20 cellular contexts compared by ENCODE assay signal in the genomic region with DNA sequence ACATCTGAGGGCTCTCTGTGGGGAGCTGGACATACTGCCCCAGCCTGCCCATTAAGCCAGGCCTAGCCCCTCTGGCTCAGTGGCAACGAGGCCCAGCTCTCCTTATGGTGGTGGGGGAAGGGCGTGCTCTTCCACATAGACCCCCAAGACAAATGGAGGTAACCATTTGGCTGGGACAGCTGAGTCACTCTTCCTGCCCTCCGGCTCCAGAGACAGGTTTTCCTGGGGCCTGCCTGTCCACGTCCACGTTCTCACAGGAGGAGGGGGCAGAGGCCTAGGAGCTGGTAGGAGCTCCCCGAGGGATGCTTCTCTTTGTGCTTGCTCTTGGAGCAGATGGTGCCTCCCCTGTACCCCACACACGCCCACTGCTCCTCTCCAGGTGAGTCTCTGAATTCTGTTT. TPM values are rescaled to one million over a fixed set of nuclear protein-coding genes. Genes with fewer than 3 reads are reported as not detected.
A peak's percentile ranks its signal among the peaks of the same experiment; 100 is the strongest.
DNase-seq lines count a peak whose midpoint lies in the region; ATAC-seq, FAIRE-seq and TF ChIP-seq lines count a peak whose summit lies in the region.
"Had no signal": no experiment of that assay in that cellular context is flagged by ENCODE, and none has a peak within 500 bp of the region (broad histone marks: within the 10 kb centered on the region; RNA-seq: fewer than 3 reads in every experiment).

No MANE protein-coding gene starts in this region.

- no peaks in the 10 kb centered on the region for H3K23me2 ChIP-seq in H9 (ENCODE audit: insufficient read length, low read depth, low read length, poor library complexity, severe bottlenecking)

- H4K5ac ChIP-seq in H9 (ENCODE audit: insufficient read length, low read depth, low read length) = no peak overlapping the region

- no peaks in the 10 kb centered on the region for H3K36me3 ChIP-seq in bronchial epithelial cell (ENCODE audit: control insufficient read depth, insufficient read depth, low read length)
- peaks cover 8% of the 10 kb centered on the region for H3K36me3 ChIP-seq in muscle layer of colon (ENCODE audit: insufficient read depth, low read length)
- peaks cover 0 to 59% (median 35%) of the 10 kb centered on the region in 4 donors for H3K36me3 ChIP-seq in stomach
- H3K36me3 ChIP-seq in suprapubic skin = no peaks in the 10 kb centered on the region
- no peaks in the 10 kb centered on the region for H3K36me3 ChIP-seq in thyroid gland

- intact Hi-C loops in stomach (cut with DNase I; ENCODE audit: low total_unique reads) = no loop called here
- intact Hi-C loops in thyroid gland (cut with DNase I) = no loop called here

- H3K4me3 ChIP-seq in bronchial epithelial cell (ENCODE audit: low read depth, low read length) (no peak overlapping the region), muscle layer of colon (ENCODE audit: low read depth in 1 of 2, low read length in 2 of 2) (no peak overlapping the region), stomach (no peak overlapping the region), suprapubic skin (no peak overlapping the region), thyroid gland (replicated peaks in 1 of 3) (no peak overlapping the region)
- H3K4me3 ChIP-seq: GM12878, Peyer's patch had no signal

- CTCF ChIA-PET in activated CD4-positive, alpha-beta memory T cell treated with anti-CD3 and anti-CD28 coated beads, Interleukin-2, amount 10 ng/mL, durations not matched to agents 7 days and 5 days (lab: Charles Lee) = interaction anchor here (0.7 to 1.3 kb wide), 2 partner anchors 76 to 152 kb away, joined by 3 read pairs; no protein-coding TSS in a partner anchor

- TF ChIP-seq CTCF in H9 (conservative IDR thresholded peaks at IDR 0.05) = no peak
- no peak for TF ChIP-seq CTCF in bronchial epithelial cell (IDR thresholded peaks at IDR 0.05; ENCODE audit: insufficient read depth, low read length, severe bottlenecking)
- no peak for TF ChIP-seq CTCF in stomach (IDR thresholded peaks at IDR 0.05)
- TF ChIP-seq CTCF in suprapubic skin (IDR thresholded peaks at IDR 0.05) = no peak
- no peak for TF ChIP-seq CTCF in thyroid gland (IDR thresholded peaks at IDR 0.05)

- peaks cover 5 to 9% of the 10 kb centered on the region in 2 experiments for H3K4me1 Mint-ChIP-seq in H9
- no peaks in the 10 kb centered on the region for H3K4me1 Mint-ChIP-seq in activated CD4-positive, alpha-beta memory T cell treated with anti-CD3 and anti-CD28 coated beads, Interleukin-2, amount 10 ng/mL, durations not matched to agents 7 days and 5 days

- peak overlapping the region; percentile 65 for H4K91ac ChIP-seq in H9 (ENCODE audit: insufficient read length, low read depth, low read length)

- H3K79me1 ChIP-seq in H9 (ENCODE audit: insufficient read depth, low read depth, low read length, poor library complexity, severe bottlenecking) = no peaks in the 10 kb centered on the region

- H3K27ac ChIP-seq in H9 (ENCODE audit: insufficient read length, low read depth, low read length) = no peak overlapping the region
- H3K27ac ChIP-seq in muscle layer of colon (ENCODE audit: low read depth, low read length) = peak overlapping the region; percentile 95
- peak overlapping the region in 3 of 5 donors; percentile 77 to 84 (median 83) for H3K27ac ChIP-seq in stomach
- no peak overlapping the region for H3K27ac ChIP-seq in suprapubic skin
- peak overlapping the region in 1 of 3 donors; percentile 11 for H3K27ac ChIP-seq in thyroid gland

- no peak overlapping the region; a peak in 1 of 5 replicates for H3K4me3 Mint-ChIP-seq in H9
- H3K4me3 Mint-ChIP-seq in activated CD4-positive, alpha-beta memory T cell treated with anti-CD3 and anti-CD28 coated beads, Interleukin-2, amount 10 ng/mL, durations not matched to agents 7 days and 5 days = no peak overlapping the region

- FAIRE-seq in bronchial epithelial cell (lab: Jason Lieb, UNC) = no peak
- FAIRE-seq: A204.1, GM12878, GM18507 had no signal

- no peaks in the 10 kb centered on the region for H3K79me2 ChIP-seq in H9 (ENCODE audit: insufficient read depth, low read length)

- H3K9ac ChIP-seq in H9 (ENCODE audit: extremely low read depth, insufficient read length, low read length) = no peak overlapping the region
- no peak overlapping the region for H3K9ac ChIP-seq in muscle layer of colon (ENCODE audit: low read length)

- no peak overlapping the region for H2BK15ac ChIP-seq in H9 (ENCODE audit: low read depth, low read length)

- no peak overlapping the region for H3K18ac ChIP-seq in H9 (ENCODE audit: insufficient read length, low read depth, low read length)

- DNase-seq in H9 (no peak), bronchial epithelial cell (ENCODE audit: low read depth) (peak; percentile 27), stomach (no peak), suprapubic skin (ENCODE audit: low spot score in 2 of 2) (no peak), thyroid gland (no peak)
- no peak for DNase-seq in activated CD4-positive, alpha-beta memory T cell treated with anti-CD3 and anti-CD28 coated beads, Interleukin-2, amount 10 ng/mL, durations not matched to agents 7 days and 5 days
- DNase-seq: C1 segment of cervical spinal cord, DMS79 treated with DMSO at 0.1 percent for 48 hours, HCEC 1CT, Kasumi-1, NCI-H1930, NCI-H510A, Peyer's patch, SHP77 had no signal

- POLR2A ChIA-PET in activated CD4-positive, alpha-beta memory T cell treated with anti-CD3 and anti-CD28 coated beads, Interleukin-2, amount 10 ng/mL, durations not matched to agents 7 days and 5 days (lab: Charles Lee) = no interaction called here

- H2AFZ ChIP-seq in H9 (ENCODE audit: low read length) = no peak overlapping the region

- H3K56ac ChIP-seq in H9 (ENCODE audit: insufficient read length, low read depth, low read length) = no peak overlapping the region

- peaks cover 2% of the 10 kb centered on the region for H3K27me3 Mint-ChIP-seq in H9 (ENCODE audit: low read depth)
- no peaks in the 10 kb centered on the region for H3K27me3 Mint-ChIP-seq in activated CD4-positive, alpha-beta memory T cell treated with anti-CD3 and anti-CD28 coated beads, Interleukin-2, amount 10 ng/mL, durations not matched to agents 7 days and 5 days

- H2BK120ac ChIP-seq in H9 (ENCODE audit: low read depth, low read length, poor library complexity, severe bottlenecking) = no peak overlapping the region

- TF ChIP-seq POLR2A in stomach (IDR thresholded peaks at IDR 0.05) (no peak), suprapubic skin (IDR thresholded peaks at IDR 0.05) (no peak), thyroid gland (IDR thresholded peaks at IDR 0.05) (no peak)

- no peak overlapping the region for H4K8ac ChIP-seq in H9 (replicated peaks; ENCODE audit: insufficient read length, low read depth, low read length)

- no peak overlapping the region for H3T11ph ChIP-seq in H9 (ENCODE audit: low read length)

- H3K4ac ChIP-seq in H9 (ENCODE audit: low read depth, low read length) = no peak overlapping the region

- no peak overlapping the region for H2AK5ac ChIP-seq in H9 (ENCODE audit: insufficient read length, low read length)

- H4K20me1 ChIP-seq in H9 (ENCODE audit: control insufficient read depth, insufficient read depth, insufficient read length) = no peaks in the 10 kb centered on the region

- no peak overlapping the region for H2BK20ac ChIP-seq in H9 (ENCODE audit: low read depth, low read length, poor library complexity, severe bottlenecking)

- H3K9me3 Mint-ChIP-seq in H9 = peaks cover 14 to 20% of the 10 kb centered on the region in 2 experiments
- H3K9me3 Mint-ChIP-seq in activated CD4-positive, alpha-beta memory T cell treated with anti-CD3 and anti-CD28 coated beads, Interleukin-2, amount 10 ng/mL, durations not matched to agents 7 days and 5 days = peaks cover 10% of the 10 kb centered on the region

- H3K9me3 ChIP-seq in H9 (ENCODE audit: control insufficient read depth, low read depth, low read length) (peaks cover 4% of the 10 kb centered on the region), muscle layer of colon (ENCODE audit: low read length) (no peaks in the 10 kb centered on the region), stomach (peaks cover 0 to 7% (median 0%) of the 10 kb centered on the region in 4 donors), suprapubic skin (no peaks in the 10 kb centered on the region), thyroid gland (no peaks in the 10 kb centered on the region)

- H3K4me1 ChIP-seq in H9 (ENCODE audit: insufficient read depth, low read length) = no peaks in the 10 kb centered on the region; the same call in 1 of the 2 replicates
- peaks cover 78% of the 10 kb centered on the region for H3K4me1 ChIP-seq in muscle layer of colon (ENCODE audit: insufficient read depth, low read length)
- peaks cover 15 to 81% (median 55%) of the 10 kb centered on the region in 4 donors for H3K4me1 ChIP-seq in stomach
- H3K4me1 ChIP-seq in suprapubic skin = peaks cover 33% of the 10 kb centered on the region
- H3K4me1 ChIP-seq in thyroid gland = peaks cover 37 to 54% of the 10 kb centered on the region in 2 donors

- no peak overlapping the region; the same call in 1 of the 2 replicates for H3K14ac ChIP-seq in H9 (ENCODE audit: insufficient read depth, low read length)

- no peak overlapping the region for H2BK12ac ChIP-seq in H9 (ENCODE audit: insufficient read length, low read depth, low read length)

- ATAC-seq in HG02798 (IDR thresholded peaks at IDR 0.05; ENCODE audit: poor library complexity, unreplicated experiment) = no peak
- ATAC-seq: GM12878 had no signal

- H2BK5ac ChIP-seq in H9 (ENCODE audit: insufficient read length, low read length) = no peak overlapping the region

- no peak for TF ChIP-seq EP300 in stomach (IDR thresholded peaks at IDR 0.05)
- TF ChIP-seq EP300 in suprapubic skin (IDR thresholded peaks at IDR 0.05) = no peak

- H3K23ac ChIP-seq in H9 (ENCODE audit: insufficient read length, low read depth, low read length) = no peak overlapping the region

- no peak overlapping the region for H3K4me2 ChIP-seq in H9 (ENCODE audit: insufficient read depth, insufficient read length, low read length)

- H3K27me3 ChIP-seq in H9 (ENCODE audit: insufficient read depth, low read length) = no peaks in the 10 kb centered on the region
- H3K27me3 ChIP-seq in bronchial epithelial cell (ENCODE audit: control insufficient read depth, insufficient read depth, low read length) = no peaks in the 10 kb centered on the region
- no peaks in the 10 kb centered on the region for H3K27me3 ChIP-seq in muscle layer of colon (ENCODE audit: control insufficient read depth in 1 of 2, insufficient read depth in 2 of 2, low read length in 2 of 2)
- H3K27me3 ChIP-seq in stomach = no peaks in the 10 kb centered on the region
- no peaks in the 10 kb centered on the region for H3K27me3 ChIP-seq in suprapubic skin
- no peaks in the 10 kb centered on the region for H3K27me3 ChIP-seq in thyroid gland
- H3K27me3 ChIP-seq: Peyer's patch had no signal

- H3K36me3 Mint-ChIP-seq in H9 (ENCODE audit: insufficient read depth in 1 of 3, low read depth in 3 of 3) = peaks cover 13 to 18% (median 17%) of the 10 kb centered on the region in 3 experiments
- peaks cover 10% of the 10 kb centered on the region for H3K36me3 Mint-ChIP-seq in activated CD4-positive, alpha-beta memory T cell treated with anti-CD3 and anti-CD28 coated beads, Interleukin-2, amount 10 ng/mL, durations not matched to agents 7 days and 5 days (ENCODE audit: low read depth)

- no CpG with 5 or more reads among the region's 7 CpGs for WGBS in H9 (ENCODE audit: extremely low coverage, insufficient read length, low lambda C conversion rate)
- 82 to 91% (median 87%) methylated on average over 5 to 7 of the region's 7 CpGs for WGBS in stomach, 5 donors
- 88% methylated on average over 7 of the region's 7 CpGs for WGBS in suprapubic skin
- 85 to 87% methylated on average over 5 to 7 of the region's 7 CpGs for WGBS in thyroid gland, 2 donors

- no peak overlapping the region; a peak in 1 of 7 replicates for H3K27ac Mint-ChIP-seq in H9
- H3K27ac Mint-ChIP-seq in activated CD4-positive, alpha-beta memory T cell treated with anti-CD3 and anti-CD28 coated beads, Interleukin-2, amount 10 ng/mL, durations not matched to agents 7 days and 5 days = no peak overlapping the region
- H3K27ac Mint-ChIP-seq: IgD-negative memory B cell had no signal

RNA-seq across cellular contexts. Expression of a gene that starts 33.5 kb away (rescaled TPM):
- total RNA-seq in H9 (2021) = 7.7 and 7.8 TPM in 2 replicates
- 12.1 and 14.8 TPM in 2 replicates for total RNA-seq in bronchial epithelial cell
- 100 to 1,000 TPM in 1 of 5 donors, 10 to 100 TPM in 4; 23.5 to 153 (median 97.4) TPM for total RNA-seq in stomach
- 10 to 100 TPM; 35.4 to 67.8 (median 55.8) TPM for polyA plus RNA-seq in stomach
- total RNA-seq in suprapubic skin = 10 to 100 TPM in 2 of 4 donors, 1 to 10 TPM in 2; 4.0 to 18.1 (median 11.7) TPM
- 10 to 100 TPM in 3 of 4 donors, 1 to 10 TPM in 1; 9.0 to 23.1 (median 17.2) TPM for total RNA-seq in thyroid gland
- 1 to 10 TPM; 9.0 to 9.1 TPM for total RNA-seq in activated CD4-positive, alpha-beta memory T cell treated with anti-CD3 and anti-CD28 coated beads, Interleukin-2, amount 10 ng/mL, durations not matched to agents 7 days and 5 days
- polyA plus RNA-seq: IgD-negative memory B cell had no signal

Comparison
In these comparisons a context has a peak if more than half of its experiments do, and no peak if none do; other contexts are left out.
1. H3K27ac ChIP-seq: peak in muscle layer of colon (single experiment) and stomach (3 of 5); none in H9 (single experiment) and suprapubic skin (single experiment).